In genomic region chr12:34371050-34371449, GRCh38 we compare ENCODE assay signal across 3 cellular contexts.
A peak's percentile ranks its signal among the peaks of the same experiment; 100 is the strongest.
TF ChIP-seq lines count a peak whose summit lies in the region.

No MANE protein-coding gene starts in this region.

TF ChIP-seq in A549, 52 proteins besides CTCF, POLR2A, EP300 and RAD21 (continued from another document):
- no peak for TF ChIP-seq TFCP2L1 (CRISPR knock-in tag; IDR thresholded peaks at IDR 0.05)

TF ChIP-seq in HEK293, 187 proteins besides CTCF, POLR2A, EP300 and RAD21 (continued from another document):
- no peak for TF ChIP-seq INSM2 (tag by site-specific recombination; IDR thresholded peaks at IDR 0.05)
- no peak for TF ChIP-seq ZNF473 (tag by site-specific recombination; IDR thresholded peaks at IDR 0.05)
- no peak for TF ChIP-seq ZBTB49 (tag by site-specific recombination; IDR thresholded peaks at IDR 0.05; ENCODE audit: low read depth)
- TF ChIP-seq ZNF335 (tag by site-specific recombination; conservative IDR thresholded peaks at IDR 0.05): peak; percentile 56; the same call in 1 of the 2 replicates
- TF ChIP-seq ZNF350 (tag by site-specific recombination; IDR thresholded peaks at IDR 0.05): no peak
- TF ChIP-seq ZIC2 (tag by site-specific recombination; IDR thresholded peaks at IDR 0.05): peak; percentile 30; the same call in 1 of the 2 replicates
- no peak for TF ChIP-seq ZNF624 (tag by site-specific recombination; IDR thresholded peaks at IDR 0.05)
TF ChIP-seq in HEK293: peak in this region for 2.

TF ChIP-seq in K562, 482 proteins besides CTCF, POLR2A, EP300 and RAD21 (continued from another document):
- TF ChIP-seq PTRF (tag; IDR thresholded peaks at IDR 0.05): no peak
